Comparison of ENCODE assay signal across 26 cellular contexts in the genomic region with DNA sequence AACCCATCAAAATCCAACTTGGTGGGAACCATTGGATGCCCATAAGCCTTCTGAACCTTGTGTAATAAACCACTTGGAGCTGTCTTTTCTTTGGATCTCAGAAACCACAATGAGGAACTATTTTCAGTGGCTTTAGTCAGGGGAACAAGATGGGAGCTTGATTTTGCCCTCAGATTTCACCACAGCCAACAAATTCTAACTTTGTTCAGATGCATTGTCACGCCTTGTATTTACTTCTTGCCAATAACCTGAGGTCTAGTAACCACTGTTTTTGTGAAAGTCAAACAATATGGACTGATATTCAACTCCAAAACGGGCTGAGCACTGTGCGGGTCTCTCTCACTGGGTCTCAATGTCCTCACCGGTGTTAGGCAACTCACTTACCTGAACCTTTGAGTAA.
"Had no signal": no experiment of that assay in that cellular context is flagged by ENCODE, and none has a peak within 500 bp of the region (broad histone marks: within the 10 kb centered on the region; RNA-seq: fewer than 3 reads in every experiment).

No MANE protein-coding gene starts in this region.

- H3K27me3 ChIP-seq: brain microvascular endothelial cell, pancreas, spleen, suprapubic skin, tibial artery had no signal

- ATAC-seq: activated T-cell treated with anti-CD3 and anti-CD28 coated beads, Interleukin-2, amount 50 U/mL, for 4 hours; activated T-helper 17 cell treated with anti-CD3 and anti-CD28 coated beads, Interleukin-2, amount 50 U/mL, for 72 hours; esophagus mucosa; naive thymus-derived CD8-positive, alpha-beta T cell; pancreas; psoas muscle had no signal

- H3K4me3 ChIP-seq: pancreas, psoas muscle, spleen, suprapubic skin, tibial artery had no signal

- H3K27ac ChIP-seq: brain microvascular endothelial cell, pancreas, psoas muscle, spleen, suprapubic skin, tibial artery had no signal

- DNase-seq: activated CD4-positive, alpha-beta T cell treated with anti-CD3 and anti-CD28 coated beads for 4 hours; activated CD4-positive, alpha-beta T cell treated with anti-CD3 and anti-CD28 coated beads, Interleukin-2, amount 50 U/mL, for 48 hours; activated CD4-positive, CD25-positive, alpha-beta regulatory T cell; activated CD8-positive, alpha-beta memory T cell treated with anti-CD3 and anti-CD28 coated beads, Interleukin-2, amount 50 U/mL, for 48 hours; activated gamma-delta T cell treated with Interleukin-2 at 50 U/mL for 16 hours; activated naive CD4-positive, alpha-beta T cell treated with anti-CD3 and anti-CD28 coated beads, Interleukin-2, amount 50 U/mL, for 16 hours; activated T-cell treated with anti-CD3 and anti-CD28 coated beads, Interleukin-2, amount 50 U/mL, for 4 hours; amniotic stem cell; brain microvascular endothelial cell; cortex of kidney; endodermal cell; foreskin fibroblast; head of caudate nucleus; hypothalamus; immature natural killer cell; naive thymus-derived CD8-positive, alpha-beta T cell; nucleus accumbens; pancreas; psoas muscle; spleen; stimulated activated naive CD4-positive, alpha-beta T cell; T-helper 2 cell; tibial artery had no signal

- H3K9me3 ChIP-seq: pancreas, psoas muscle, spleen, suprapubic skin, tibial artery had no signal

- H3K4me1 ChIP-seq: pancreas, psoas muscle, spleen, tibial artery had no signal

- H3K36me3 ChIP-seq: brain microvascular endothelial cell, pancreas, spleen, suprapubic skin, tibial artery had no signal
